ENCODE assay signal across 1 cellular context in the genomic region with DNA sequence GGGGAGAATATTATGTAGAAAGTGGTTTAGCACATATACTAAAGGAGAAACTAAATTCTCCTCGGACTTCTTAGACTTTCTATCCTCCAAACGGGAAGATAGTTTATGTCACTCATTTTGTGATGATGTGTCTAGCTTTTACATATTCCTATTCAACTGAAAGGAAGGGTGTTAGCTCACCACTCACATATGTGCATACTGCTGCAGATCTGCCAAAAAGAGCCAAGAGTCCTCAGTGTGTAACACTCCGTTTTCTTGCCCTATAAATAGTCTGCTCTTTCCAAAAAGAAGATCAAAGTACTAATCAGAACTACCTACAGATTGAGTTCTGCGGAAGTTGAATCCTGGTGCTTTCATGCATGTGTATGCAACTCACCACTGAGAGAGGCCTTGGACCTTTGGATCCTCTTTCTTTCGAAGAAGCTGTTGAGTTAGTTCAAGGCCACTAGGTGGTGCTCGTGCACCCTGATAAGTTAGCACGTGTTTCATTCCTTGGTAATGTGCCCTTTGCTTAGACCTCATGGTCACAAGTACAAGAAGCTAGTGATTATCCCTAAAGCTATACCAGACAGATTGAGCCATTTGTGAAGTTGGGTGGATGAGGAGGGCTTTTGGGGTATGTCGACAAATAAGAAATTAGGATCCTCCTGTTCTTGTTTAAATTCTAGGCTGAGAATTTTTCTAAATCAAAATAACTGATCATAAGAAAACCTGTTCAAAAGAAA.
TF ChIP-seq lines count a peak whose summit lies in the region.

No MANE protein-coding gene starts in this region.

TF ChIP-seq in H1, 55 proteins besides CTCF, POLR2A, EP300 and RAD21:
- TF ChIP-seq, protein P1, sequence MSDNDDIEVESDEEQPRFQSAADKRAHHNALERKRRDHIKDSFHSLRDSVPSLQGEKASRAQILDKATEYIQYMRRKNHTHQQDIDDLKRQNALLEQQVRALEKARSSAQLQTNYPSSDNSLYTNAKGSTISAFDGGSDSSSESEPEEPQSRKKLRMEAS (IDR thresholded peaks at IDR 0.05): peak; percentile 96
- TF ChIP-seq SIN3A (conservative IDR thresholded peaks at IDR 0.05 in 1 of 2, IDR thresholded peaks at IDR 0.05 in 1 of 2; ENCODE audit: low read depth in 1 of 2, low read length in 2 of 2): peak in 1 of 2 experiments; percentile 58; a peak in 1 of 4 replicates
- TF ChIP-seq, protein P2, sequence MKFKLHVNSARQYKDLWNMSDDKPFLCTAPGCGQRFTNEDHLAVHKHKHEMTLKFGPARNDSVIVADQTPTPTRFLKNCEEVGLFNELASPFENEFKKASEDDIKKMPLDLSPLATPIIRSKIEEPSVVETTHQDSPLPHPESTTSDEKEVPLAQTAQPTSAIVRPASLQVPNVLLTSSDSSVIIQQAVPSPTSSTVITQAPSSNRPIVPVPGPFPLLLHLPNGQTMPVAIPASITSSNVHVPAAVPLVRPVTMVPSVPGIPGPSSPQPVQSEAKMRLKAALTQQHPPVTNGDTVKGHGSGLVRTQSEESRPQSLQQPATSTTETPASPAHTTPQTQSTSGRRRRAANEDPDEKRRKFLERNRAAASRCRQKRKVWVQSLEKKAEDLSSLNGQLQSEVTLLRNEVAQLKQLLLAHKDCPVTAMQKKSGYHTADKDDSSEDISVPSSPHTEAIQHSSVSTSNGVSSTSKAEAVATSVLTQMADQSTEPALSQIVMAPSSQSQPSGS (IDR thresholded peaks at IDR 0.05; ENCODE audit: low read length): peak; percentile 51; the same call in 1 of the 2 replicates
- TF ChIP-seq POLR2AphosphoS5 (IDR thresholded peaks at IDR 0.05; ENCODE audit: low read depth, low read length): no peak
- TF ChIP-seq CBX8 (IDR thresholded peaks at IDR 0.05; ENCODE audit: borderline replicate concordance, low read depth, low read length): no peak
- TF ChIP-seq, protein P3, sequence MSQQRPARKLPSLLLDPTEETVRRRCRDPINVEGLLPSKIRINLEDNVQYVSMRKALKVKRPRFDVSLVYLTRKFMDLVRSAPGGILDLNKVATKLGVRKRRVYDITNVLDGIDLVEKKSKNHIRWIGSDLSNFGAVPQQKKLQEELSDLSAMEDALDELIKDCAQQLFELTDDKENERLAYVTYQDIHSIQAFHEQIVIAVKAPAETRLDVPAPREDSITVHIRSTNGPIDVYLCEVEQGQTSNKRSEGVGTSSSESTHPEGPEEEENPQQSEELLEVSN (IDR thresholded peaks at IDR 0.05): 0 out of 2 replicates have a peak, but pooled peaks have one; percentile 26
- TF ChIP-seq SP4 (IDR thresholded peaks at IDR 0.05; ENCODE audit: low read length): no peak
- no peak for TF ChIP-seq KDM5A (IDR thresholded peaks at IDR 0.05; ENCODE audit: low read length)
TF ChIP-seq in H1: peak in this region for 4.
